9 cellular contexts compared by ENCODE assay signal in genomic region chr14:31449971-31450610, GRCh38. TPM values are rescaled to one million over a fixed set of nuclear protein-coding genes. Genes with fewer than 3 reads are reported as not detected.
A peak's percentile ranks its signal among the peaks of the same experiment; 100 is the strongest.
DNase-seq lines count a peak whose midpoint lies in the region; ATAC-seq and TF ChIP-seq lines count a peak whose summit lies in the region.
"Had no signal": no experiment of that assay in that cellular context is flagged by ENCODE, and none has a peak within 500 bp of the region (broad histone marks: within the 10 kb centered on the region; RNA-seq: fewer than 3 reads in every experiment).

No MANE protein-coding gene starts in this region.

- peak; percentile 53 for DNase-seq in DMS79 treated with DMSO at 0.1 percent for 48 hours (lab: John Stamatoyannopoulos, UW)
- peak; percentile 28 for DNase-seq in GM23338 (ENCODE audit: low spot score)
- peak; percentile 30 for DNase-seq in NCI-H226
- peak; percentile 65 to 73 for DNase-seq in cardiac fibroblast (ENCODE audit: low read depth in 2 of 2)
- no peak for DNase-seq in lower lobe of right lung
- DNase-seq in suprapubic skin (ENCODE audit: low spot score in 2 of 2) = no peak
- DNase-seq in activated T-cell treated with anti-CD3 and anti-CD28 coated beads, Interleukin-2, amount 50 U/mL, for 4 hours = no peak
- no peak for DNase-seq in activated CD4-positive, alpha-beta memory T cell treated with anti-CD3 and anti-CD28 coated beads, Interleukin-2, amount 10 ng/mL, durations not matched to agents 7 days and 5 days

- H2AFZ ChIP-seq in GM23338 = no peak overlapping the region

- POLR2A ChIA-PET in activated CD4-positive, alpha-beta memory T cell treated with anti-CD3 and anti-CD28 coated beads, Interleukin-2, amount 10 ng/mL, durations not matched to agents 7 days and 5 days (lab: Charles Lee) = interaction anchor here (0.9 to 1.7 kb wide), 4 partner anchors 7 to 107 kb away, joined by 4 to 9 read pairs (median 4); partner anchors contain the start of genes DTD2 and HEATR5A

- CTCF ChIA-PET in activated CD4-positive, alpha-beta memory T cell treated with anti-CD3 and anti-CD28 coated beads, Interleukin-2, amount 10 ng/mL, durations not matched to agents 7 days and 5 days (lab: Charles Lee) = interaction anchor here (1.3 to 3.4 kb wide), 5 partner anchors 18 to 243 kb away, joined by 3 to 14 read pairs (median 4); partner anchors contain the start of genes HEATR5A and HECTD1

- no peaks in the 10 kb centered on the region for H3K9me3 ChIP-seq in lower lobe of right lung
- H3K9me3 ChIP-seq in suprapubic skin = no peaks in the 10 kb centered on the region

- H3K27me3 Mint-ChIP-seq in GM23338 (ENCODE audit: insufficient read depth, low read depth, poor library complexity) = no peaks in the 10 kb centered on the region
- H3K27me3 Mint-ChIP-seq in activated T-cell treated with anti-CD3 and anti-CD28 coated beads, Interleukin-2, amount 50 U/mL, for 4 hours (ENCODE audit: low read depth) = no peaks in the 10 kb centered on the region
- no peaks in the 10 kb centered on the region for H3K27me3 Mint-ChIP-seq in activated CD4-positive, alpha-beta memory T cell treated with anti-CD3 and anti-CD28 coated beads, Interleukin-2, amount 10 ng/mL, durations not matched to agents 7 days and 5 days

- H3F3A ChIP-seq in GM23338 (replicated peaks; ENCODE audit: low read depth) = no peaks in the 10 kb centered on the region

- no peak overlapping the region for H3K4me3 Mint-ChIP-seq in GM23338
- H3K4me3 Mint-ChIP-seq in activated T-cell treated with anti-CD3 and anti-CD28 coated beads, Interleukin-2, amount 50 U/mL, for 4 hours = no peak overlapping the region
- H3K4me3 Mint-ChIP-seq in activated CD4-positive, alpha-beta memory T cell treated with anti-CD3 and anti-CD28 coated beads, Interleukin-2, amount 10 ng/mL, durations not matched to agents 7 days and 5 days = no peak overlapping the region

- H3K4me2 ChIP-seq in GM23338 = no peak overlapping the region

- no peaks in the 10 kb centered on the region for H3K4me1 ChIP-seq in GM23338 (ENCODE audit: insufficient read depth)
- H3K4me1 ChIP-seq in lower lobe of right lung = no peaks in the 10 kb centered on the region
- H3K4me1 ChIP-seq in suprapubic skin = peaks cover 9% of the 10 kb centered on the region

- TF ChIP-seq POLR2A in suprapubic skin (IDR thresholded peaks at IDR 0.05) = no peak

- peaks cover 23% of the 10 kb centered on the region; the same call in 2 of the 3 replicates for H3K36me3 Mint-ChIP-seq in GM23338 (ENCODE audit: low read depth)
- H3K36me3 Mint-ChIP-seq in activated T-cell treated with anti-CD3 and anti-CD28 coated beads, Interleukin-2, amount 50 U/mL, for 4 hours (ENCODE audit: insufficient read depth) = peaks cover 25% of the 10 kb centered on the region
- H3K36me3 Mint-ChIP-seq in activated CD4-positive, alpha-beta memory T cell treated with anti-CD3 and anti-CD28 coated beads, Interleukin-2, amount 10 ng/mL, durations not matched to agents 7 days and 5 days (ENCODE audit: low read depth) = peaks cover 7% of the 10 kb centered on the region

- H3K79me2 ChIP-seq in GM23338 (replicated peaks; ENCODE audit: insufficient read depth) = no peaks in the 10 kb centered on the region; the same call in 1 of the 2 replicates

- H3K27ac Mint-ChIP-seq in GM23338 = no peak overlapping the region
- H3K27ac Mint-ChIP-seq in activated CD4-positive, alpha-beta memory T cell treated with anti-CD3 and anti-CD28 coated beads, Interleukin-2, amount 10 ng/mL, durations not matched to agents 7 days and 5 days = no peak overlapping the region

- H3K27ac ChIP-seq in GM23338 (ENCODE audit: low read depth) (no peak overlapping the region), lower lobe of right lung (no peak overlapping the region), suprapubic skin (no peak overlapping the region)
- H3K27ac ChIP-seq: SK-N-MC had no signal

- 22% methylated on average over 2 of the region's 2 CpGs for WGBS in suprapubic skin

- no peak for ATAC-seq in GM23338
- ATAC-seq in lower lobe of right lung = peak in 1 of 2 donors; percentile 78
- no peak for ATAC-seq in activated T-cell treated with anti-CD3 and anti-CD28 coated beads, Interleukin-2, amount 50 U/mL, for 4 hours

- TF ChIP-seq CTCF in GM23338 (conservative IDR thresholded peaks at IDR 0.05; ENCODE audit: low read depth in 2 of 2) (peak in 1 of 2 experiments; percentile 58; a peak in 3 of 4 replicates), cardiac fibroblast (IDR thresholded peaks at IDR 0.05; ENCODE audit: low read depth, low read length) (peak; percentile 49), lower lobe of right lung (IDR thresholded peaks at IDR 0.05) (peak; percentile 58), suprapubic skin (IDR thresholded peaks at IDR 0.05) (peak in 1 of 2 donors; percentile 49)

- H3K27me3 ChIP-seq in GM23338 (ENCODE audit: insufficient read depth) = no peaks in the 10 kb centered on the region
- no peaks in the 10 kb centered on the region for H3K27me3 ChIP-seq in lower lobe of right lung (ENCODE audit: low read depth)
- H3K27me3 ChIP-seq in suprapubic skin = no peaks in the 10 kb centered on the region

- intact Hi-C loops in lower lobe of right lung (cut with DNase I) = no loop called here

- no peaks in the 10 kb centered on the region for H4K20me1 ChIP-seq in GM23338 (replicated peaks; ENCODE audit: insufficient read depth)

- no peaks in the 10 kb centered on the region for H3K9me3 Mint-ChIP-seq in GM23338
- no peaks in the 10 kb centered on the region for H3K9me3 Mint-ChIP-seq in activated T-cell treated with anti-CD3 and anti-CD28 coated beads, Interleukin-2, amount 50 U/mL, for 4 hours
- H3K9me3 Mint-ChIP-seq in activated CD4-positive, alpha-beta memory T cell treated with anti-CD3 and anti-CD28 coated beads, Interleukin-2, amount 10 ng/mL, durations not matched to agents 7 days and 5 days = no peaks in the 10 kb centered on the region

- no peaks in the 10 kb centered on the region for H3K4me1 Mint-ChIP-seq in GM23338
- peaks cover 7% of the 10 kb centered on the region for H3K4me1 Mint-ChIP-seq in activated T-cell treated with anti-CD3 and anti-CD28 coated beads, Interleukin-2, amount 50 U/mL, for 4 hours (ENCODE audit: low read depth)
- H3K4me1 Mint-ChIP-seq in activated CD4-positive, alpha-beta memory T cell treated with anti-CD3 and anti-CD28 coated beads, Interleukin-2, amount 10 ng/mL, durations not matched to agents 7 days and 5 days = peaks cover 5% of the 10 kb centered on the region

- peaks cover 12% of the 10 kb centered on the region; the same call in 1 of the 2 replicates for H3K36me3 ChIP-seq in GM23338 (ENCODE audit: insufficient read depth)
- peaks cover 32% of the 10 kb centered on the region for H3K36me3 ChIP-seq in lower lobe of right lung
- H3K36me3 ChIP-seq in suprapubic skin = peaks cover 29% of the 10 kb centered on the region

- TF ChIP-seq EP300 in suprapubic skin (IDR thresholded peaks at IDR 0.05) = no peak

- H3K9me2 ChIP-seq in GM23338 (ENCODE audit: insufficient read depth) = no peaks in the 10 kb centered on the region

- no peak overlapping the region for H3K4me3 ChIP-seq in GM23338
- no peak overlapping the region for H3K4me3 ChIP-seq in cardiac fibroblast (replicated peaks in 1 of 2; ENCODE audit: low read depth in 2 of 2, low read length in 2 of 2)
- no peak overlapping the region for H3K4me3 ChIP-seq in lower lobe of right lung
- H3K4me3 ChIP-seq in suprapubic skin = no peak overlapping the region
- H3K4me3 ChIP-seq: SK-N-MC had no signal

TF ChIP-seq in GM23338, 12 proteins besides CTCF, POLR2A, EP300 and RAD21 (continues in another document):
- TF ChIP-seq ZNF114 (CRISPR knock-in tag; IDR thresholded peaks at IDR 0.05) = no peak

RNA-seq across cellular contexts. Expression of gene DTD2, which starts 7.2 kb away (rescaled TPM):
- 37.5 and 39.0 TPM in 2 replicates for total RNA-seq in GM23338 (2014; rRNA removed; shearing (Covaris generic))
- polyA plus RNA-seq in GM23338 (2016; fragmentation: Nextera tagmentation; extraction: Ambion mirVana) = 6.3 and 8.6 TPM in 2 replicates
- total RNA-seq in lower lobe of right lung = 13.4 TPM
- 10 to 100 TPM; 21.4 to 34.9 (median 24.8) TPM for total RNA-seq in suprapubic skin
- total RNA-seq in activated T-cell treated with anti-CD3 and anti-CD28 coated beads, Interleukin-2, amount 50 U/mL, for 4 hours = 10 to 100 TPM; 29.0 to 31.8 (median 30.2) TPM
- total RNA-seq in activated CD4-positive, alpha-beta memory T cell treated with anti-CD3 and anti-CD28 coated beads, Interleukin-2, amount 10 ng/mL, durations not matched to agents 7 days and 5 days = 10 to 100 TPM; 12.8 to 13.0 TPM

RNA-seq across cellular contexts. Expression of gene HEATR5A, which starts 29.7 kb away (rescaled TPM):
- 21.6 and 25.8 TPM in 2 replicates for total RNA-seq in GM23338 (2014; rRNA removed; shearing (Covaris generic))
- 32.5 and 39.9 TPM in 2 replicates for polyA plus RNA-seq in GM23338 (2016; fragmentation: Nextera tagmentation; extraction: Ambion mirVana)
- 41.6 TPM for total RNA-seq in lower lobe of right lung
- total RNA-seq in suprapubic skin = 10 to 100 TPM; 11.0 to 21.6 (median 14.0) TPM
- total RNA-seq in activated T-cell treated with anti-CD3 and anti-CD28 coated beads, Interleukin-2, amount 50 U/mL, for 4 hours = 10 to 100 TPM; 10.7 to 13.0 (median 12.0) TPM
- 10 to 100 TPM in 1 of 2 experiments, 1 to 10 TPM in 1; 9.4 to 12.5 TPM for total RNA-seq in activated CD4-positive, alpha-beta memory T cell treated with anti-CD3 and anti-CD28 coated beads, Interleukin-2, amount 10 ng/mL, durations not matched to agents 7 days and 5 days

RNA-seq across cellular contexts. Expression of gene GPR33, which starts 37.7 kb away (rescaled TPM):
- not detected in 2 replicates for total RNA-seq in GM23338 (2014; rRNA removed; shearing (Covaris generic))
- not detected in 2 replicates for polyA plus RNA-seq in GM23338 (2016; fragmentation: Nextera tagmentation; extraction: Ambion mirVana)
- not detected for total RNA-seq in lower lobe of right lung
- total RNA-seq in suprapubic skin = not detected
- not detected for total RNA-seq in activated T-cell treated with anti-CD3 and anti-CD28 coated beads, Interleukin-2, amount 50 U/mL, for 4 hours
- total RNA-seq in activated CD4-positive, alpha-beta memory T cell treated with anti-CD3 and anti-CD28 coated beads, Interleukin-2, amount 10 ng/mL, durations not matched to agents 7 days and 5 days = not detected

Comparison
In these comparisons a context has a peak if more than half of its experiments do, and no peak if none do; other contexts are left out.
1. DNase-seq: peak in DMS79 treated with DMSO at 0.1 percent for 48 hours (single experiment), GM23338 (single experiment), NCI-H226 (single experiment) and cardiac fibroblast (2 of 2); none in lower lobe of right lung (single experiment), suprapubic skin (0 of 2), activated T-cell treated with anti-CD3 and anti-CD28 coated beads, Interleukin-2, amount 50 U/mL, for 4 hours (single experiment) and activated CD4-positive, alpha-beta memory T cell treated with anti-CD3 and anti-CD28 coated beads, Interleukin-2, amount 10 ng/mL, durations not matched to agents 7 days and 5 days (single experiment).